18 cellular contexts compared by ENCODE assay signal in the genomic region with DNA sequence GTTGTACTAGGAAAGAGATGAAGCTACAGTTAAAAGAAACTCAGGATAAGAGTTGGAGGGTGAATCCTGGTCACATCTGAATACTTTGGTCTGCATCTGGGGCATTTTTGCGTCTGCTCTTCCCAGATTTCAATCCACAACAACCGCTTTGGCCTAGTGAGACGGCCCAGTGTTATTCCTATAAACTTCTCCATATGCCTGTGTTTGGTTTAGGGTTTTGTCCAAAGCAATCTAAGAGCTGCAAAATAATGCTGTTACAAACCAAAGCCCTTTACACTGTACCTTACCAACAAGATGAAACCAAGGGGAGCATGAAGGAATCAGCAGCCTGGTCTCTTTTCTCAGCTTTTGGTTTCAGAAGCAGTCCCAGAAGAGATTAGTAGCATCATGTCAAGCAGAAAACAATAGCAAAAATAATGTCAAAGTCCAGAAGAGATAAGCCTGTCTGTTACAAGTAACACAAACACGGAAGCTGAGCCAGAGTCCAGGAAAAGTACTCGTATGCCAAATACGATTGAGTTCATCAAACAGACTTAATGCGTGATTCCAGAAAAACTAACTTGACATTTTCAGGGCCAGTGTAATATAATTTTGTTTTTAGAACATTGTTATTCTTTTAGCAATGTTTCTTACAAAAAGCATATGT.
DNase-seq lines count a peak whose midpoint lies in the region; ATAC-seq and TF ChIP-seq lines count a peak whose summit lies in the region.
"Had no signal": no experiment of that assay in that cellular context is flagged by ENCODE, and none has a peak within 500 bp of the region (broad histone marks: within the 10 kb centered on the region; RNA-seq: fewer than 3 reads in every experiment).

No MANE protein-coding gene starts in this region.

- TF ChIP-seq CTCF in LNCaP clone FGC (IDR thresholded peaks at IDR 0.05; ENCODE audit: control insufficient read depth, extremely low read depth, insufficient read depth) = no peak
- TF ChIP-seq CTCF in endodermal cell (conservative IDR thresholded peaks at IDR 0.05) = no peak
- TF ChIP-seq CTCF in coronary artery (IDR thresholded peaks at IDR 0.05) = no peak

- H3K27me3 Mint-ChIP-seq in endodermal cell (ENCODE audit: insufficient read depth) = no peaks in the 10 kb centered on the region
- H3K27me3 Mint-ChIP-seq: CD4-positive, alpha-beta memory T cell had no signal

- H3K36me3 Mint-ChIP-seq in endodermal cell (ENCODE audit: low read depth) = no peaks in the 10 kb centered on the region
- H3K36me3 Mint-ChIP-seq: CD4-positive, alpha-beta memory T cell had no signal

- ATAC-seq in HG02840 (IDR thresholded peaks at IDR 0.05; ENCODE audit: low FRiP score, unreplicated experiment) = no peak

- no peak overlapping the region for H3K4me3 Mint-ChIP-seq in endodermal cell
- H3K4me3 Mint-ChIP-seq: CD4-positive, alpha-beta memory T cell; H9 had no signal

- no peaks in the 10 kb centered on the region for H3K9me3 Mint-ChIP-seq in endodermal cell
- H3K9me3 Mint-ChIP-seq: H9 had no signal

- H3K4me3 ChIP-seq in LNCaP clone FGC (ENCODE audit: low read depth, low read length) = no peak overlapping the region
- no peak overlapping the region for H3K4me3 ChIP-seq in endodermal cell (ENCODE audit: low read length)
- no peak overlapping the region for H3K4me3 ChIP-seq in mesodermal cell (ENCODE audit: extremely low read depth, insufficient read depth, low read length, poor library complexity, severe bottlenecking)
- H3K4me3 ChIP-seq in coronary artery = no peak overlapping the region
- H3K4me3 ChIP-seq: Peyer's patch had no signal

- no peaks in the 10 kb centered on the region for H3K9me3 ChIP-seq in endodermal cell (ENCODE audit: control insufficient read depth, low read length)
- no peaks in the 10 kb centered on the region for H3K9me3 ChIP-seq in mesodermal cell (ENCODE audit: control insufficient read depth, low read length)
- H3K9me3 ChIP-seq: Peyer's patch, SK-N-SH had no signal

- no peaks in the 10 kb centered on the region for H3K4me1 ChIP-seq in endodermal cell (ENCODE audit: control insufficient read depth, insufficient read depth, low read length)
- no peaks in the 10 kb centered on the region for H3K4me1 ChIP-seq in mesodermal cell (ENCODE audit: control insufficient read depth, insufficient read depth, low read length, poor library complexity, severe bottlenecking)
- H3K4me1 ChIP-seq: Peyer's patch had no signal

- 85 to 86% methylated on average over 4 to 7 of the region's 7 CpGs for WGBS in endodermal cell (ENCODE audit: insufficient coverage in 1 of 2, insufficient read length in 1 of 2), 2 experiments
- WGBS in mesodermal cell (ENCODE audit: insufficient coverage in 2 of 2), 2 experiments = 93 to 96% methylated on average over 3 of the region's 7 CpGs

- H3K36me3 ChIP-seq in endodermal cell (ENCODE audit: control insufficient read depth, insufficient read depth, low read length) (no peaks in the 10 kb centered on the region), mesodermal cell (ENCODE audit: control insufficient read depth, insufficient read depth, low read length) (no peaks in the 10 kb centered on the region)
- H3K36me3 ChIP-seq: Peyer's patch had no signal

- peak; percentile 37 for DNase-seq in LNCaP clone FGC (ENCODE audit: low read depth)
- peak; percentile 27 for DNase-seq in endodermal cell
- DNase-seq in COLO829 (ENCODE audit: low spot score) = no peak
- DNase-seq in cerebellum (ENCODE audit: low spot score) = no peak
- no peak for DNase-seq in coronary artery (ENCODE audit: low spot score)
- DNase-seq: CD4-positive, alpha-beta memory T cell; DMS79; H9; NCI-H1048; NCI-H1436 treated with DMSO at 0.1 percent for 48 hours; NCI-H2029 treated with DMSO at 0.1 percent for 48 hours; NCI-H510A treated with DMSO at 0.1 percent for 48 hours; NCI-H82; Peyer's patch; Right ventricle myocardium superior; SK-N-SH had no signal

- H3K27ac ChIP-seq in endodermal cell (ENCODE audit: low read depth, low read length) (no peak overlapping the region), mesodermal cell (ENCODE audit: low read depth, low read length, severe bottlenecking) (peak overlapping the region; percentile 13), coronary artery (no peak overlapping the region)
- H3K27ac ChIP-seq: Peyer's patch had no signal

- no peaks in the 10 kb centered on the region for H3K4me1 Mint-ChIP-seq in endodermal cell
- H3K4me1 Mint-ChIP-seq: CD4-positive, alpha-beta memory T cell; H9 had no signal

- no peak overlapping the region for H3K27ac Mint-ChIP-seq in endodermal cell
- H3K27ac Mint-ChIP-seq: CD4-positive, alpha-beta memory T cell had no signal

- H3K27me3 ChIP-seq in endodermal cell (ENCODE audit: control insufficient read depth, insufficient read depth, low read length, poor library complexity, severe bottlenecking) = no peaks in the 10 kb centered on the region
- H3K27me3 ChIP-seq: Peyer's patch had no signal

- no peak overlapping the region for H3K9ac ChIP-seq in endodermal cell (ENCODE audit: extremely low read depth, low read length, poor library complexity, severe bottlenecking)
- H3K9ac ChIP-seq: SK-N-SH had no signal

Comparison
In these comparisons a context has a peak if more than half of its experiments do, and no peak if none do; other contexts are left out.
1. DNase-seq: peak in LNCaP clone FGC (single experiment) and endodermal cell (single experiment); none in COLO829 (single experiment), cerebellum (single experiment) and coronary artery (single experiment).